ENCODE assay signal across 18 cellular contexts in the genomic region with DNA sequence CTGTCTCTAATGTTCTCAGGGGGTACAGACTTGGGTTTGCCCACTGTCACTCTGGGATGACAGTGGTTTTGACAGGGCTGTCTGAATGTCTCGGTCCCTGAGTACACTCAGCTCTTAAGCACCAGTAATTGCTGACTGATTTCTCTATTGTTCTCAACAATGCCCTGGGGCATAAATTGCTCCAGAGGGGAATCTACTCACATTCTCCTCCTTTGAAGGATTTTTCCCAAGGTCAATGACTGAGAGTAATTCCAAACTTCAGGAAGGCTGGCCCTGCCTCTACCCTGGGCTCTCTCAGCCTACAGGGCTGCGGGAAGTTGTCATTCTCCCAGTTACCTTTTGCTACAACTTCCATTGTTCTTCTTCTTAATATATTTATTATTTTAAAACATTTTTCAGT. TPM values are rescaled to one million over a fixed set of nuclear protein-coding genes. Genes with fewer than 3 reads are reported as not detected.
DNase-seq lines count a peak whose midpoint lies in the region; ATAC-seq and TF ChIP-seq lines count a peak whose summit lies in the region.
"Had no signal": no experiment of that assay in that cellular context is flagged by ENCODE, and none has a peak within 500 bp of the region (broad histone marks: within the 10 kb centered on the region; RNA-seq: fewer than 3 reads in every experiment).

No MANE protein-coding gene starts in this region.

- CTCF ChIA-PET in MCF 10A (lab: Yijun Ruan, JAX) = interaction anchor here (0.6 to 0.9 kb wide), 4 partner anchors 9 to 155 kb away, joined by 3 to 4 read pairs (median 3); no protein-coding TSS in a partner anchor
- CTCF ChIA-PET in mammary epithelial cell (lab: Charles Lee; ENCODE audit: low non-redundant PET) = no interaction called here

- WGBS in mammary epithelial cell (ENCODE audit: low coverage, missing lambda C conversion rate) = 50% methylated on average over 2 of the region's 2 CpGs

- peaks cover 8% of the 10 kb centered on the region for H3K9me3 Mint-ChIP-seq in MCF 10A (ENCODE audit: unreplicated experiment)
- H3K9me3 Mint-ChIP-seq: CD4-positive, alpha-beta memory T cell had no signal

- in situ Hi-C loops in mammary epithelial cell (cut with MboI; ENCODE audit: low sequenced_read_pairs in 2 of 2) = no loop called here

- no peak overlapping the region for H2AFZ ChIP-seq in mammary epithelial cell (ENCODE audit: low read depth, low read length)

- BruUV-seq in MCF 10A (replicated peaks; lab: Mats Ljungman, UMichigan) (no TSS peak), mammary epithelial cell (replicated peaks; lab: Mats Ljungman, UMichigan) (no TSS peak)

- no peaks in the 10 kb centered on the region for H3K4me1 ChIP-seq in mammary epithelial cell (ENCODE audit: insufficient read depth, low read length)
- H3K4me1 ChIP-seq: A549, BE2C had no signal

- no peaks in the 10 kb centered on the region for H3K36me3 ChIP-seq in mammary epithelial cell (ENCODE audit: insufficient read depth, low read length)
- H3K36me3 ChIP-seq: BE2C had no signal

- no peak overlapping the region for H3K9ac ChIP-seq in mammary epithelial cell (ENCODE audit: insufficient read depth, low read length)

- H3K9me3 ChIP-seq in mammary epithelial cell (replicated peaks; ENCODE audit: insufficient read depth, low read length) = peaks cover 8% of the 10 kb centered on the region
- H3K9me3 ChIP-seq: A549, BE2C had no signal

- dilution Hi-C loops in mammary epithelial cell (cut with HindIII; ENCODE audit: low sequenced_read_pairs) = no loop called here

- intact Hi-C loops in MCF 10A (cut with micrococcal nuclease) (no loop called here), mammary epithelial cell (cut with micrococcal nuclease) (no loop called here)

- H3K27ac Mint-ChIP-seq in MCF 10A (ENCODE audit: low read depth, unreplicated experiment) = no peak overlapping the region
- H3K27ac Mint-ChIP-seq: CD4-positive, alpha-beta memory T cell; HFFc6 had no signal

- TF ChIP-seq CTCF in MCF 10A (IDR thresholded peaks at IDR 0.05; ENCODE audit: unreplicated experiment) (no peak), mammary epithelial cell (conservative IDR thresholded peaks at IDR 0.05 in 1 of 2, IDR thresholded peaks at IDR 0.05 in 1 of 2; ENCODE audit: extremely low read depth in 1 of 2, insufficient read depth in 1 of 2, low read depth in 1 of 2, low read length in 2 of 2) (no peak), epithelial cell of esophagus (IDR thresholded peaks at IDR 0.05; ENCODE audit: insufficient read depth, low read depth, low read length, missing control alignments) (no peak)

- no peak overlapping the region for H3K4me3 Mint-ChIP-seq in MCF 10A (ENCODE audit: unreplicated experiment)
- H3K4me3 Mint-ChIP-seq: CD4-positive, alpha-beta memory T cell; HFFc6 had no signal

- H3K4me3 ChIP-seq in mammary epithelial cell (replicated peaks in 1 of 3; ENCODE audit: insufficient read depth in 1 of 3, low read depth in 2 of 3, low read length in 3 of 3) (no peak overlapping the region), epithelial cell of esophagus (ENCODE audit: low read length) (no peak overlapping the region)
- H3K4me3 ChIP-seq: A549 had no signal

- DNase-seq in MCF 10A (ENCODE audit: unreplicated experiment) (peak; percentile 33), mammary epithelial cell (no peak), NCI-H69 (lab: John Stamatoyannopoulos, UW) (peak; percentile 26), epithelial cell of esophagus (ENCODE audit: low read depth) (peak; percentile 5), DMS53 treated with DMSO at 0.1 percent for 48 hours (lab: John Stamatoyannopoulos, UW; ENCODE audit: unreplicated experiment) (no peak)
- DNase-seq: BE2C; CD4-positive, alpha-beta memory T cell; DMS79 treated with DMSO at 0.1 percent for 48 hours; EL; GDM1; GOT3; HCEC 1CT; HFFc6 had no signal

- ATAC-seq in HG03196 (IDR thresholded peaks at IDR 0.05; ENCODE audit: unreplicated experiment) (no peak), HG03135 (IDR thresholded peaks at IDR 0.05; ENCODE audit: unreplicated experiment) (no peak)
- ATAC-seq: A549 had no signal

- no peaks in the 10 kb centered on the region for H3K4me1 Mint-ChIP-seq in MCF 10A (ENCODE audit: insufficient read depth, unreplicated experiment)
- H3K4me1 Mint-ChIP-seq: CD4-positive, alpha-beta memory T cell had no signal

- no peak overlapping the region for H3K27ac ChIP-seq in mammary epithelial cell (ENCODE audit: insufficient read depth, low read depth, low read length)
- H3K27ac ChIP-seq: A549, C4-2B had no signal

- H4K20me1 ChIP-seq in mammary epithelial cell (ENCODE audit: insufficient read depth, low read length) = no peaks in the 10 kb centered on the region

- POLR2A ChIA-PET in MCF 10A (lab: Yijun Ruan, JAX) = interaction anchor here (0.6 to 0.7 kb wide), 2 partner anchors 9 to 75 kb away, joined by 3 to 4 read pairs; no protein-coding TSS in a partner anchor

- no peak overlapping the region for H3K4me2 ChIP-seq in mammary epithelial cell (ENCODE audit: insufficient read depth, low read depth, low read length)
- H3K4me2 ChIP-seq: A549 had no signal

- H3K27me3 ChIP-seq in mammary epithelial cell (ENCODE audit: insufficient read depth, low read length) = no peaks in the 10 kb centered on the region
- H3K27me3 ChIP-seq: BE2C had no signal

- H3K36me3 Mint-ChIP-seq in MCF 10A (ENCODE audit: insufficient read depth, unreplicated experiment) = no peaks in the 10 kb centered on the region
- H3K36me3 Mint-ChIP-seq: CD4-positive, alpha-beta memory T cell had no signal

- no peaks in the 10 kb centered on the region for H3K79me2 ChIP-seq in mammary epithelial cell (ENCODE audit: insufficient read depth, low read length)

- no peaks in the 10 kb centered on the region for H3K27me3 Mint-ChIP-seq in MCF 10A (ENCODE audit: insufficient read depth, unreplicated experiment)

RNA-seq across cellular contexts. Expression of a gene that starts 36.5 kb away (rescaled TPM):
- total RNA-seq in MCF 10A (2022) = not detected in 2 replicates
- total RNA-seq in mammary epithelial cell = not detected
- polyA plus RNA-seq in mammary epithelial cell = not detected
- polyA minus RNA-seq in mammary epithelial cell = not detected
- total RNA-seq: CD4-positive, alpha-beta memory T cell; HFFc6 had no signal
- polyA plus RNA-seq: A549; AG04450; CD4-positive, alpha-beta memory T cell had no signal

RNA-seq across cellular contexts. Expression of a gene that starts 54.9 kb away (rescaled TPM):
- total RNA-seq in MCF 10A (2022) (not detected in 2 replicates), mammary epithelial cell (not detected)
- polyA plus RNA-seq in mammary epithelial cell = not detected
- not detected for polyA minus RNA-seq in mammary epithelial cell
- total RNA-seq: CD4-positive, alpha-beta memory T cell; HFFc6 had no signal
- polyA plus RNA-seq: A549; AG04450; CD4-positive, alpha-beta memory T cell had no signal

Comparison
In these comparisons a context has a peak if more than half of its experiments do, and no peak if none do; other contexts are left out.
1. DNase-seq: peak in MCF 10A (single experiment), NCI-H69 (single experiment) and epithelial cell of esophagus (single experiment); none in mammary epithelial cell (single experiment) and DMS53 treated with DMSO at 0.1 percent for 48 hours (single experiment).